ENCODE assay signal across 8 cellular contexts in genomic region chr5:139638090-139638735, GRCh38. TPM values are rescaled to one million over a fixed set of nuclear protein-coding genes. Genes with fewer than 3 reads are reported as not detected.
A peak's percentile ranks its signal among the peaks of the same experiment; 100 is the strongest.
DNase-seq lines count a peak whose midpoint lies in the region; ATAC-seq and TF ChIP-seq lines count a peak whose summit lies in the region.

No MANE protein-coding gene starts in this region.

- H3K4me1 Mint-ChIP-seq in activated B cell treated with CpG ODN at 0.5 μM for 24 hours: peaks cover 81% of the 10 kb centered on the region

- H3K27ac Mint-ChIP-seq in activated B cell treated with CpG ODN at 0.5 μM for 24 hours: peak overlapping the region; percentile 97

- peaks cover 7% of the 10 kb centered on the region for H3K36me3 ChIP-seq in MG63

- POLR2A ChIA-PET in activated B cell treated with CpG ODN at 0.5 μM for 24 hours (lab: Charles Lee): interaction anchor here (0.6 to 9.3 kb wide), 14 partner anchors 12 to 199 kb away, joined by 3 to 772 read pairs (median 18); partner anchors contain the start of genes CXXC5, DNAJC18 and UBE2D2

- no peaks in the 10 kb centered on the region for H3K36me3 Mint-ChIP-seq in activated B cell treated with CpG ODN at 0.5 μM for 24 hours (ENCODE audit: low read depth)

- H3K4me3 ChIP-seq in MG63: peak overlapping the region; percentile 48

- DNase-seq in AG08395 (ENCODE audit: low spot score) (peak; percentile 90), GM04504 (ENCODE audit: low read depth) (peak; percentile 74), MG63 (peak; percentile 99), activated B cell treated with CpG ODN at 0.5 μM for 24 hours (peak; percentile 52), Right ventricle myocardium inferior (ENCODE audit: missing footprints) (peak; percentile 89), occipital lobe (lab: John Stamatoyannopoulos, UW) (peak; percentile 73)

- TF ChIP-seq CTCF in activated B cell treated with CpG ODN at 0.5 μM for 24 hours (IDR thresholded peaks at IDR 0.05): no peak

- H3K4me3 Mint-ChIP-seq in activated B cell treated with CpG ODN at 0.5 μM for 24 hours: peak overlapping the region; percentile 79

- CTCF ChIA-PET in activated B cell treated with CpG ODN at 0.5 μM for 24 hours (lab: Charles Lee): interaction anchor here (1.0 to 9.1 kb wide), 8 partner anchors 13 to 130 kb away, joined by 3 to 325 read pairs (median 76); partner anchors contain the start of gene CXXC5

- H3K27me3 ChIP-seq in MG63: no peaks in the 10 kb centered on the region

- ATAC-seq in activated B cell treated with CpG ODN at 0.5 μM for 24 hours (ENCODE audit: low read depth): peak; percentile 6
- peak; percentile 78 for ATAC-seq in Right ventricle myocardium inferior
- no peak for ATAC-seq in HG02610 (IDR thresholded peaks at IDR 0.05; ENCODE audit: unreplicated experiment)
- no peak for ATAC-seq in HG03378 (IDR thresholded peaks at IDR 0.05; ENCODE audit: unreplicated experiment)

- H3K9me3 Mint-ChIP-seq in activated B cell treated with CpG ODN at 0.5 μM for 24 hours: no peaks in the 10 kb centered on the region

- H3K27me3 Mint-ChIP-seq in activated B cell treated with CpG ODN at 0.5 μM for 24 hours: no peaks in the 10 kb centered on the region

- no peaks in the 10 kb centered on the region for H3K9me3 ChIP-seq in MG63

- intact Hi-C loops in activated B cell treated with CpG ODN at 0.5 μM for 24 hours (cut with micrococcal nuclease) (no loop called here), Right ventricle myocardium inferior (cut with DNase I) (loop anchor here (1.0 to 10.0 kb wide), 2 partner anchors 10 to 207 kb away; partner anchors contain the start of gene CXXC5)

RNA-seq across cellular contexts. Expression of gene CXXC5, which starts 9.9 kb away (rescaled TPM):
- total RNA-seq in MG63 (2014; rRNA removed; shearing (Covaris generic); ENCODE audit: low replicate concordance): 133 and 193 TPM in 2 replicates
- total RNA-seq in activated B cell treated with CpG ODN at 0.5 μM for 24 hours: 94.9 and 115 TPM in 2 replicates
- 74.1 TPM for total RNA-seq in Right ventricle myocardium inferior
- 37.1 TPM for total RNA-seq in occipital lobe

Comparison
In these comparisons a context has a peak if more than half of its experiments do, and no peak if none do; other contexts are left out.
1. ATAC-seq: peak in activated B cell treated with CpG ODN at 0.5 μM for 24 hours (single experiment) and Right ventricle myocardium inferior (single experiment); none in HG02610 (single experiment) and HG03378 (single experiment).
2. Peak in every context shown above with its lines, with median percentiles within 50 percentile points of each other: DNase-seq.